Comparison of ENCODE assay signal across 1 cellular context in genomic region chr14:24071836-24072420, GRCh38.
TF ChIP-seq lines count a peak whose summit lies in the region.

No MANE protein-coding gene starts in this region.

TF ChIP-seq in HepG2, 621 proteins besides CTCF, POLR2A, EP300 and RAD21 (continued from another document):
- TF ChIP-seq PBX3 (CRISPR knock-in tag; IDR thresholded peaks at IDR 0.05; ENCODE audit: borderline replicate concordance) (no peak), EED (CRISPR knock-in tag; IDR thresholded peaks at IDR 0.05) (no peak), POLR2G (IDR thresholded peaks at IDR 0.05; ENCODE audit: low read depth, low read length) (no peak), ZFP62 (CRISPR knock-in tag; IDR thresholded peaks at IDR 0.05) (no peak), JARID2 (CRISPR knock-in tag; IDR thresholded peaks at IDR 0.05; ENCODE audit: insufficient replicate concordance) (no peak), CBX2 (IDR thresholded peaks at IDR 0.05; ENCODE audit: low read depth, low read length) (no peak), CBX2 (CRISPR knock-in tag; IDR thresholded peaks at IDR 0.05; ENCODE audit: low read depth) (no peak)
- TF ChIP-seq, protein P1, sequence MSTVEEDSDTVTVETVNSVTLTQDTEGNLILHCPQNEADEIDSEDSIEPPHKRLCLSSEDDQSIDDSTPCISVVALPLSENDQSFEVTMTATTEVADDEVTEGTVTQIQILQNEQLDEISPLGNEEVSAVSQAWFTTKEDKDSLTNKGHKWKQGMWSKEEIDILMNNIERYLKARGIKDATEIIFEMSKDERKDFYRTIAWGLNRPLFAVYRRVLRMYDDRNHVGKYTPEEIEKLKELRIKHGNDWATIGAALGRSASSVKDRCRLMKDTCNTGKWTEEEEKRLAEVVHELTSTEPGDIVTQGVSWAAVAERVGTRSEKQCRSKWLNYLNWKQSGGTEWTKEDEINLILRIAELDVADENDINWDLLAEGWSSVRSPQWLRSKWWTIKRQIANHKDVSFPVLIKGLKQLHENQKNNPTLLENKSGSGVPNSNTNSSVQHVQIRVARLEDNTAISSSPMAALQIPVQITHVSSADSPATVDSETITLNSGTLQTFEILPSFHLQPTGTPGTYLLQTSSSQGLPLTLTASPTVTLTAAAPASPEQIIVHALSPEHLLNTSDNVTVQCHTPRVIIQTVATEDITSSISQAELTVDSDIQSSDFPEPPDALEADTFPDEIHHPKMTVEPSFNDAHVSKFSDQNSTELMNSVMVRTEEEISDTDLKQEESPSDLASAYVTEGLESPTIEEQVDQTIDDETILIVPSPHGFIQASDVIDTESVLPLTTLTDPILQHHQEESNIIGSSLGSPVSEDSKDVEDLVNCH (CRISPR knock-in tag; IDR thresholded peaks at IDR 0.05): no peak
- TF ChIP-seq, protein P2, sequence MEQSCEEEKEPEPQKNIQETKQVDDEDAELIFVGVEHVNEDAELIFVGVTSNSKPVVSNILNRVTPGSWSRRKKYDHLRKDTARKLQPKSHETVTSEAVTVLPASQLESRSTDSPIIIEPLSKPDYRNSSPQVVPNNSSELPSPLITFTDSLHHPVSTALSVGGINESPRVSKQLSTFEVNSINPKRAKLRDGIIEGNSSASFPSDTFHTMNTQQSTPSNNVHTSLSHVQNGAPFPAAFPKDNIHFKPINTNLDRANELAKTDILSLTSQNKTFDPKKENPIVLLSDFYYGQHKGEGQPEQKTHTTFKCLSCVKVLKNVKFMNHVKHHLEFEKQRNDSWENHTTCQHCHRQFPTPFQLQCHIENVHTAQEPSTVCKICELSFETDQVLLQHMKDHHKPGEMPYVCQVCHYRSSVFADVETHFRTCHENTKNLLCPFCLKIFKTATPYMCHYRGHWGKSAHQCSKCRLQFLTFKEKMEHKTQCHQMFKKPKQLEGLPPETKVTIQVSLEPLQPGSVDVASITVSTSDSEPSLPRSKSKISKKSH (CRISPR knock-in tag; IDR thresholded peaks at IDR 0.05; ENCODE audit: borderline replicate concordance): peak; percentile 68; the same call in 1 of the 2 replicates
- TF ChIP-seq, protein P3, sequence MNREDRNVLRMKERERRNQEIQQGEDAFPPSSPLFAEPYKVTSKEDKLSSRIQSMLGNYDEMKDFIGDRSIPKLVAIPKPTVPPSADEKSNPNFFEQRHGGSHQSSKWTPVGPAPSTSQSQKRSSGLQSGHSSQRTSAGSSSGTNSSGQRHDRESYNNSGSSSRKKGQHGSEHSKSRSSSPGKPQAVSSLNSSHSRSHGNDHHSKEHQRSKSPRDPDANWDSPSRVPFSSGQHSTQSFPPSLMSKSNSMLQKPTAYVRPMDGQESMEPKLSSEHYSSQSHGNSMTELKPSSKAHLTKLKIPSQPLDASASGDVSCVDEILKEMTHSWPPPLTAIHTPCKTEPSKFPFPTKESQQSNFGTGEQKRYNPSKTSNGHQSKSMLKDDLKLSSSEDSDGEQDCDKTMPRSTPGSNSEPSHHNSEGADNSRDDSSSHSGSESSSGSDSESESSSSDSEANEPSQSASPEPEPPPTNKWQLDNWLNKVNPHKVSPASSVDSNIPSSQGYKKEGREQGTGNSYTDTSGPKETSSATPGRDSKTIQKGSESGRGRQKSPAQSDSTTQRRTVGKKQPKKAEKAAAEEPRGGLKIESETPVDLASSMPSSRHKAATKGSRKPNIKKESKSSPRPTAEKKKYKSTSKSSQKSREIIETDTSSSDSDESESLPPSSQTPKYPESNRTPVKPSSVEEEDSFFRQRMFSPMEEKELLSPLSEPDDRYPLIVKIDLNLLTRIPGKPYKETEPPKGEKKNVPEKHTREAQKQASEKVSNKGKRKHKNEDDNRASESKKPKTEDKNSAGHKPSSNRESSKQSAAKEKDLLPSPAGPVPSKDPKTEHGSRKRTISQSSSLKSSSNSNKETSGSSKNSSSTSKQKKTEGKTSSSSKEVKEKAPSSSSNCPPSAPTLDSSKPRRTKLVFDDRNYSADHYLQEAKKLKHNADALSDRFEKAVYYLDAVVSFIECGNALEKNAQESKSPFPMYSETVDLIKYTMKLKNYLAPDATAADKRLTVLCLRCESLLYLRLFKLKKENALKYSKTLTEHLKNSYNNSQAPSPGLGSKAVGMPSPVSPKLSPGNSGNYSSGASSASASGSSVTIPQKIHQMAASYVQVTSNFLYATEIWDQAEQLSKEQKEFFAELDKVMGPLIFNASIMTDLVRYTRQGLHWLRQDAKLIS (CRISPR knock-in tag; IDR thresholded peaks at IDR 0.05): no peak
